ENCODE assay signal across 8 cellular contexts in genomic region chr11:46674463-46675287, GRCh38. TPM values are rescaled to one million over a fixed set of nuclear protein-coding genes. Genes with fewer than 3 reads are reported as not detected.
DNase-seq lines count a peak whose midpoint lies in the region; TF ChIP-seq lines count a peak whose summit lies in the region.

No MANE protein-coding gene starts in this region.

- H3K4me3 ChIP-seq in astrocyte of the spinal cord (ENCODE audit: low read depth, low read length), result no peak overlapping the region
- H3K4me3 ChIP-seq in thymus (ENCODE audit: low read length), result no peak overlapping the region

- peak overlapping the region; percentile 75 for H3K27ac ChIP-seq in thymus (ENCODE audit: low read depth)

- peaks cover 31% of the 10 kb centered on the region for H3K4me1 ChIP-seq in thymus (ENCODE audit: control insufficient read depth, insufficient read depth, low read length)

- no peaks in the 10 kb centered on the region for H3K9me3 ChIP-seq in thymus (ENCODE audit: control insufficient read depth)

- WGBS in thymus, result 52% methylated on average over 12 of the region's 12 CpGs

- H3K27me3 ChIP-seq in thymus (ENCODE audit: control insufficient read depth, insufficient read depth), result no peaks in the 10 kb centered on the region

- H3K36me3 ChIP-seq in thymus (ENCODE audit: control insufficient read depth, insufficient read depth), result peaks cover 62% of the 10 kb centered on the region

- TF ChIP-seq CTCF in astrocyte of the spinal cord (IDR thresholded peaks at IDR 0.05; ENCODE audit: low read depth, low read length), result no peak

- peak; percentile 9 for DNase-seq in activated naive CD4-positive, alpha-beta T cell treated with Interleukin-2 at 50 U/mL for 16 hours
- no peak for DNase-seq in activated naive CD4-positive, alpha-beta T cell treated with anti-CD3 and anti-CD28 coated beads, Interleukin-2, amount 50 U/mL, for 16 hours
- DNase-seq in astrocyte of the spinal cord (ENCODE audit: low read depth, low spot score), result peak; percentile 22
- DNase-seq in left kidney (ENCODE audit: low read depth, low spot score), result peak; percentile 32
- no peak for DNase-seq in DMS53 (lab: John Stamatoyannopoulos, UW)
- DNase-seq in NCI-H146 (lab: John Stamatoyannopoulos, UW), result no peak
- DNase-seq in DMS79 treated with DMSO at 0.1 percent for 48 hours (lab: John Stamatoyannopoulos, UW), result no peak

- in situ Hi-C loops in astrocyte of the spinal cord (cut with HindIII; ENCODE audit: low sequenced_read_pairs), result no loop called here

RNA-seq across cellular contexts. Expression of gene ARHGAP1, which starts 25.7 kb away (rescaled TPM):
- 24.9 TPM for polyA plus RNA-seq in thymus

RNA-seq across cellular contexts. Expression of gene ZNF408, which starts 26.2 kb away (rescaled TPM):
- 8.1 TPM for polyA plus RNA-seq in thymus

RNA-seq across cellular contexts. Expression of gene F2, which starts 44.3 kb away (rescaled TPM):
- 0.07 TPM for polyA plus RNA-seq in thymus

RNA-seq across cellular contexts. Expression of gene ATG13, which starts 57.3 kb away (rescaled TPM):
- polyA plus RNA-seq in thymus, result 32.0 TPM

RNA-seq across cellular contexts. Expression of gene HARBI1, which starts 57.6 kb away (rescaled TPM):
- polyA plus RNA-seq in thymus, result 3.6 TPM

Comparison
In these comparisons a context has a peak if more than half of its experiments do, and no peak if none do; other contexts are left out.
1. DNase-seq: peak in activated naive CD4-positive, alpha-beta T cell treated with Interleukin-2 at 50 U/mL for 16 hours (single experiment), astrocyte of the spinal cord (single experiment) and left kidney (single experiment); none in activated naive CD4-positive, alpha-beta T cell treated with anti-CD3 and anti-CD28 coated beads, Interleukin-2, amount 50 U/mL, for 16 hours (single experiment), DMS53 (single experiment), NCI-H146 (single experiment) and DMS79 treated with DMSO at 0.1 percent for 48 hours (single experiment).